8 cellular contexts compared by ENCODE assay signal in the genomic region with DNA sequence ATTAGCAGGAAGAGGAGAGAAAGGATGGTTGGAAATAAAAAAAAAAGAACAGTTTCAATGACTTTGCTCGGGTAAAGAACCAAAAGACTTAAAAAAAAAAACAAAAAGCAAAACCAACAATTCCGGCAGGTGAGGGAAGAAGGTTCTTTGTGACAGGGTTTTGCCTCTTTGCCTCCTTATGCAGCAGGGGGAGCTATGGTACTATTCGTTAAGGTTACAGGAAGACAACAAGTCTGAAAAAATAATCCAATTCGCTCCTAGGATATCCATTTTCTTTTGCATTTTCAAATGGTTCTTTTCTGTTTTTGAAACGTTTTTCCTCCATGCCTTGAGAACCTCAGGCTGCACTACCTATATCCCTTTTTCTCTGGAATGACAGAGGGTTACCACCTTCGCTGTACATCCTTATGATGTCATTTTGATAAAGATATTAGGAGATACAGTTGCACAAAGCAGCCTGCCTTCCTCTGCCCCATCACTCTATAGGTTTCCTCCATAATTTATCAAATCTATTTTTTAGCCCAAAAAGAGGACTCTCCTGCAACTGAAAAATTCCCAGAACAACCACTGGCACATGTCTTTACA. TPM values are rescaled to one million over a fixed set of nuclear protein-coding genes. Genes with fewer than 3 reads are reported as not detected.
DNase-seq lines count a peak whose midpoint lies in the region; ATAC-seq, FAIRE-seq and TF ChIP-seq lines count a peak whose summit lies in the region.

No MANE protein-coding gene starts in this region.

- H3K27ac ChIP-seq in BLaER1 (no peak overlapping the region), SU-DHL-6 (ENCODE audit: low read depth, low read length) (no peak overlapping the region), esophagus squamous epithelium (no peak overlapping the region), pancreas (no peak overlapping the region), ovary (no peak overlapping the region)

- intact Hi-C loops in esophagus squamous epithelium (cut with DNase I), result no loop called here
- intact Hi-C loops in pancreas (cut with DNase I), result no loop called here
- intact Hi-C loops in ovary (cut with DNase I), result no loop called here

- peak overlapping the region; percentile 82 for H2AFZ ChIP-seq in SU-DHL-6 (ENCODE audit: low read depth, low read length, severe bottlenecking)

- H3K9me3 ChIP-seq in BLaER1 (peaks cover 16% of the 10 kb centered on the region), SU-DHL-6 (ENCODE audit: insufficient read depth, low read length) (no peaks in the 10 kb centered on the region), esophagus squamous epithelium (no peaks in the 10 kb centered on the region), pancreas (no peaks in the 10 kb centered on the region), ovary (no peaks in the 10 kb centered on the region)

- peak; percentile 11 for DNase-seq in GM12891 (ENCODE audit: insufficient read length, low spot score)
- DNase-seq in NCI-H1092 (lab: John Stamatoyannopoulos, UW), result peak; percentile 11
- no peak for DNase-seq in esophagus squamous epithelium (lab: John Stamatoyannopoulos, UW)
- DNase-seq in pancreas, result peak in 3 of 6 donors; percentile 12 to 42 (median 21)
- DNase-seq in ovary, result no peak

- TF ChIP-seq POLR2A in GM12891 (IDR thresholded peaks at IDR 0.05; ENCODE audit: low read depth, low read length) (no peak), esophagus squamous epithelium (IDR thresholded peaks at IDR 0.05) (no peak), ovary (IDR thresholded peaks at IDR 0.05) (no peak)

- no peak overlapping the region for H3K4me3 ChIP-seq in BLaER1
- no peak overlapping the region for H3K4me3 ChIP-seq in SU-DHL-6 (ENCODE audit: insufficient read depth, low read length, poor library complexity, severe bottlenecking)
- no peak overlapping the region for H3K4me3 ChIP-seq in esophagus squamous epithelium
- no peak overlapping the region for H3K4me3 ChIP-seq in pancreas
- H3K4me3 ChIP-seq in ovary, result no peak overlapping the region

- H3K27me3 ChIP-seq in BLaER1 (no peaks in the 10 kb centered on the region), SU-DHL-6 (ENCODE audit: low read length) (no peaks in the 10 kb centered on the region), esophagus squamous epithelium (no peaks in the 10 kb centered on the region), pancreas (no peaks in the 10 kb centered on the region), ovary (no peaks in the 10 kb centered on the region)

- no peak for FAIRE-seq in GM12891 (lab: Jason Lieb, UNC)
- peak; percentile 45 for FAIRE-seq in pancreas (lab: Jason Lieb, UNC)

- peak in 3 of 4 donors; percentile 78 to 84 (median 79) for ATAC-seq in pancreas
- ATAC-seq in GM21717 (IDR thresholded peaks at IDR 0.05; ENCODE audit: unreplicated experiment), result no peak

- H3K36me3 ChIP-seq in BLaER1 (peaks cover 46% of the 10 kb centered on the region), SU-DHL-6 (ENCODE audit: low read length) (no peaks in the 10 kb centered on the region), esophagus squamous epithelium (no peaks in the 10 kb centered on the region), pancreas (no peaks in the 10 kb centered on the region), ovary (no peaks in the 10 kb centered on the region)

- TF ChIP-seq CTCF in SU-DHL-6 (IDR thresholded peaks at IDR 0.05; ENCODE audit: insufficient read depth, low read length, poor library complexity, severe bottlenecking) (peak; percentile 73), esophagus squamous epithelium (IDR thresholded peaks at IDR 0.05) (peak in 5 of 6 experiments; percentile 47 to 74 (median 53)), pancreas (IDR thresholded peaks at IDR 0.05) (peak; percentile 23 to 42 (median 25)), ovary (IDR thresholded peaks at IDR 0.05) (no peak)

- H3K4me2 ChIP-seq in BLaER1 (peak overlapping the region; percentile 38), SU-DHL-6 (ENCODE audit: low read depth, low read length, poor library complexity, severe bottlenecking) (peak overlapping the region; percentile 43)

- H3F3A ChIP-seq in SU-DHL-6 (ENCODE audit: insufficient read depth), result no peaks in the 10 kb centered on the region

- H4K20me1 ChIP-seq in BLaER1, result no peaks in the 10 kb centered on the region
- no peaks in the 10 kb centered on the region for H4K20me1 ChIP-seq in SU-DHL-6 (ENCODE audit: low read depth, low read length)

- no peaks in the 10 kb centered on the region for H3K9me2 ChIP-seq in SU-DHL-6 (replicated peaks; ENCODE audit: insufficient read depth, low read length)

- peaks cover 12% of the 10 kb centered on the region for H3K4me1 ChIP-seq in BLaER1
- H3K4me1 ChIP-seq in esophagus squamous epithelium, result peaks cover 0 to 34% (median 0%) of the 10 kb centered on the region in 3 donors
- no peaks in the 10 kb centered on the region for H3K4me1 ChIP-seq in pancreas
- peaks cover 2% of the 10 kb centered on the region for H3K4me1 ChIP-seq in ovary (ENCODE audit: insufficient read depth)

- H3K9ac ChIP-seq in BLaER1, result no peak overlapping the region
- H3K9ac ChIP-seq in SU-DHL-6 (ENCODE audit: low read length), result no peak overlapping the region

- H3K79me2 ChIP-seq in SU-DHL-6 (ENCODE audit: insufficient read depth, low read length), result no peaks in the 10 kb centered on the region

- 19 to 22% methylated on average over 6 of the region's 6 CpGs for WGBS in esophagus squamous epithelium, 2 donors
- 18% methylated on average over 6 of the region's 6 CpGs for WGBS in pancreas, 2 donors
- 19 to 24% (median 21%) methylated on average over 6 of the region's 6 CpGs for WGBS in ovary, 3 donors

- TF ChIP-seq EP300 in ovary (IDR thresholded peaks at IDR 0.05), result no peak

TF ChIP-seq in GM12891, 5 proteins besides CTCF, POLR2A, EP300 and RAD21:
- TF ChIP-seq POLR2AphosphoS5 (IDR thresholded peaks at IDR 0.05; ENCODE audit: low read depth, low read length), result no peak
- no peak for TF ChIP-seq SPI1 (IDR thresholded peaks at IDR 0.05; ENCODE audit: low read depth, low read length)
- TF ChIP-seq PAX5 (IDR thresholded peaks at IDR 0.05; ENCODE audit: insufficient read depth, low read length, severe bottlenecking), result no peak
- no peak for TF ChIP-seq TAF1 (IDR thresholded peaks at IDR 0.05; ENCODE audit: low read depth, low read length)
- TF ChIP-seq POU2F2 (IDR thresholded peaks at IDR 0.05; ENCODE audit: low read depth, low read length), result no peak

RNA-seq across cellular contexts. Expression of a gene that starts 55.0 kb away (rescaled TPM):
- polyA plus RNA-seq in GM12891 (2012; ENCODE audit: low read depth, missing spikeins), result 0.04 TPM
- 10 to 100 TPM in 3 of 4 donors, 1 to 10 TPM in 1; 9.8 to 15.5 (median 10.8) TPM for total RNA-seq in esophagus squamous epithelium
- 1 to 10 TPM in 1 of 6 donors, under 1 TPM in 5; 0.23 to 1.2 (median 0.37) TPM for total RNA-seq in pancreas
- under 1 TPM; 0.38 to 0.61 TPM for polyA plus RNA-seq in pancreas
- total RNA-seq in ovary, result 1 to 10 TPM in 1 of 7 donors, under 1 TPM in 6; 0.10 to 1.4 (median 0.47) TPM
- 1 to 10 TPM in 1 of 2 donors, under 1 TPM in 1; 0.42 to 2.4 TPM for polyA plus RNA-seq in ovary

Comparison
In these comparisons a context has a peak if more than half of its experiments do, and no peak if none do; other contexts are left out.
1. DNase-seq: peak in GM12891 (single experiment) and NCI-H1092 (single experiment); none in esophagus squamous epithelium (single experiment) and ovary (0 of 5).
2. CTCF ChIP-seq: peak in SU-DHL-6 (single experiment), esophagus squamous epithelium (5 of 6) and pancreas (4 of 4); none in ovary (0 of 3).
3. RNA of a gene that starts 55.0 kb away (total RNA-seq): 9.8 to 15.5 TPM in esophagus squamous epithelium; 0.10 to 1.4 TPM in ovary and 0.23 to 1.2 TPM in pancreas; every median in the first group is over 4 times any median in the second.